In genomic region chr11:11478687-11479086, GRCh38 we compare ENCODE assay signal across 1 cellular context.
TF ChIP-seq lines count a peak whose summit lies in the region.

No MANE protein-coding gene starts in this region.

TF ChIP-seq in GM23338, 12 proteins besides CTCF, POLR2A, EP300 and RAD21 (continued from another document):
- TF ChIP-seq ZNF462 (CRISPR knock-in tag; IDR thresholded peaks at IDR 0.05), result no peak
- TF ChIP-seq POLR2AphosphoS5 (IDR thresholded peaks at IDR 0.05; ENCODE audit: low read depth), result no peak
